In genomic region chr3:45173776-45174175, GRCh38 we compare ENCODE assay signal across 1 cellular context.
TF ChIP-seq lines count a peak whose summit lies in the region.

No MANE protein-coding gene starts in this region.

TF ChIP-seq in K562, 482 proteins besides CTCF, POLR2A, EP300 and RAD21:
- TF ChIP-seq CBFA2T3 (IDR thresholded peaks at IDR 0.05) (peak; percentile 58), ZBTB9 (CRISPR knock-in tag; IDR thresholded peaks at IDR 0.05) (no peak), ZNF75A (CRISPR knock-in tag; IDR thresholded peaks at IDR 0.05) (no peak)
